ENCODE assay signal across 9 cellular contexts in the genomic region with DNA sequence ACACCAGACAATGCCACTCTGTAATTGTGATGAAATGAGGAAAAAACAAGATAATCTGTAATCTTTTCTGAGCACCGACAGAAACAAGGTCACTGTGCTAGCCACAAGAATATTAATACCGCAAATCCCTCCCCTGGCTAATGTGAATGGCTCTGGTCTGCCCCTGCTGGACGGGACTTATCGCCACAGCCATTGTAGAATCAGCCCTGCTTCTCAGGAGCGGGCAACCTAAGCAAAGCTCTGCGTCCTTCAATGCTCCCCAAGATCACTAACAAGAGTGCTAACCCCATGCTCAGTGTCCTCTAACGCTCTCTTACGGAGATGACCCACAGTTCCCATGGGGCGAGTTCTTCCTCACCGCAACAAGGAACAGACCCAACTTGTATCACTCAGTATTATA. TPM values are rescaled to one million over a fixed set of nuclear protein-coding genes. Genes with fewer than 3 reads are reported as not detected.
A peak's percentile ranks its signal among the peaks of the same experiment; 100 is the strongest.
DNase-seq lines count a peak whose midpoint lies in the region; ATAC-seq, FAIRE-seq and TF ChIP-seq lines count a peak whose summit lies in the region.
"Had no signal": no experiment of that assay in that cellular context is flagged by ENCODE, and none has a peak within 500 bp of the region (broad histone marks: within the 10 kb centered on the region; RNA-seq: fewer than 3 reads in every experiment).

No MANE protein-coding gene starts in this region.

- no peak for TF ChIP-seq EP300 in SK-N-SH (IDR thresholded peaks at IDR 0.05; ENCODE audit: borderline replicate concordance in 1 of 2, low read depth in 1 of 2, low read length in 1 of 2)

- TF ChIP-seq POLR2A in GM12891 (IDR thresholded peaks at IDR 0.05; ENCODE audit: low read depth, low read length): no peak

- WGBS in SK-N-SH (ENCODE audit: low lambda C conversion rate): 41% methylated on average over 10 of the region's 10 CpGs

- FAIRE-seq in GM12891 (lab: Jason Lieb, UNC): no peak

- H3K9me2 ChIP-seq in SK-N-SH: no peaks in the 10 kb centered on the region

- peaks cover 23% of the 10 kb centered on the region for H3K27me3 ChIP-seq in BE2C
- peaks cover 25% of the 10 kb centered on the region for H3K27me3 ChIP-seq in SK-N-SH (ENCODE audit: insufficient read depth)

- no peak overlapping the region for H3K27ac ChIP-seq in SK-N-SH (ENCODE audit: low read depth in 2 of 2, low read length in 1 of 2)

- CTCF ChIA-PET in SK-N-SH (lab: Yijun Ruan, JAX): interaction anchor here (1.2 kb wide), 1 partner anchor 12 kb away, joined by 3 read pairs; no protein-coding TSS in a partner anchor

- H3K79me2 ChIP-seq in SK-N-SH (ENCODE audit: insufficient read depth): no peaks in the 10 kb centered on the region

- H2AFZ ChIP-seq in SK-N-SH (ENCODE audit: low read depth): no peak overlapping the region

- TF ChIP-seq CTCF in BE2C (IDR thresholded peaks at IDR 0.05; ENCODE audit: low read depth, low read length) (peak; percentile 62), SK-N-SH (IDR thresholded peaks at IDR 0.05) (peak; percentile 31; the same call in 1 of the 2 replicates)

- H3K36me3 ChIP-seq in BE2C: no peaks in the 10 kb centered on the region
- no peaks in the 10 kb centered on the region for H3K36me3 ChIP-seq in SK-N-SH (replicated peaks in 1 of 2; ENCODE audit: control insufficient read depth in 1 of 2, insufficient read depth in 2 of 2, low read length in 1 of 2)

- H3K4me2 ChIP-seq in SK-N-SH: no peak overlapping the region

- no peaks in the 10 kb centered on the region for H3K4me1 ChIP-seq in BE2C
- no peaks in the 10 kb centered on the region for H3K4me1 ChIP-seq in SK-N-SH (ENCODE audit: control insufficient read depth in 1 of 2, insufficient read depth in 2 of 2, low read depth in 1 of 2, low read length in 1 of 2)

- no peak for ATAC-seq in GM18520 (IDR thresholded peaks at IDR 0.05; ENCODE audit: unreplicated experiment)
- ATAC-seq: activated CD4-positive, CD25-positive, alpha-beta regulatory T cell treated with anti-CD3 and anti-CD28 coated beads, Interleukin-2, amount 50 U/mL, for 24 hours had no signal

- no peaks in the 10 kb centered on the region for H3K9me3 ChIP-seq in BE2C
- H3K9me3 ChIP-seq in SK-N-SH: no peaks in the 10 kb centered on the region

- POLR2A ChIA-PET in SK-N-SH (lab: Yijun Ruan, JAX): no interaction called here

- DNase-seq in BE2C: no peak
- DNase-seq in GM12891 (ENCODE audit: insufficient read length, low spot score): peak; percentile 26
- DNase-seq in SK-N-SH: no peak
- peak; percentile 42 for DNase-seq in iPS DF 19.7 (ENCODE audit: low read depth, low spot score)
- no peak for DNase-seq in NCI-H1694 (lab: John Stamatoyannopoulos, UW)
- DNase-seq in LoVo (ENCODE audit: low spot score): no peak
- DNase-seq in NCI-H2171 treated with DMSO at 0.1 percent for 48 hours (lab: John Stamatoyannopoulos, UW): no peak

- no peaks in the 10 kb centered on the region for H3F3A ChIP-seq in SK-N-SH (replicated peaks; ENCODE audit: insufficient read depth)

- H3K4me3 ChIP-seq in BE2C (ENCODE audit: low read depth, low read length): no peak overlapping the region
- no peak overlapping the region for H3K4me3 ChIP-seq in SK-N-SH (ENCODE audit: low read depth in 2 of 2, low read length in 1 of 2)

- no peak overlapping the region for H3K9ac ChIP-seq in SK-N-SH

- TF ChIP-seq RAD21 in SK-N-SH (IDR thresholded peaks at IDR 0.05; ENCODE audit: low read length): no peak

- no peaks in the 10 kb centered on the region for H4K20me1 ChIP-seq in SK-N-SH (ENCODE audit: insufficient read depth)

TF ChIP-seq in GM12891, 5 proteins besides CTCF, POLR2A, EP300 and RAD21:
- TF ChIP-seq POLR2AphosphoS5 (IDR thresholded peaks at IDR 0.05; ENCODE audit: low read depth, low read length) (no peak), SPI1 (IDR thresholded peaks at IDR 0.05; ENCODE audit: low read depth, low read length) (no peak), POU2F2 (IDR thresholded peaks at IDR 0.05; ENCODE audit: low read depth, low read length) (no peak), TAF1 (IDR thresholded peaks at IDR 0.05; ENCODE audit: low read depth, low read length) (no peak), PAX5 (IDR thresholded peaks at IDR 0.05; ENCODE audit: insufficient read depth, low read length, severe bottlenecking) (no peak)

TF ChIP-seq in SK-N-SH, 30 proteins besides CTCF, POLR2A, EP300 and RAD21:
- TF ChIP-seq JUND (IDR thresholded peaks at IDR 0.05) (no peak), CHD2 (IDR thresholded peaks at IDR 0.05; ENCODE audit: low read length, partially characterized antibody) (no peak), GATA2 (CRISPR knock-in tag; IDR thresholded peaks at IDR 0.05) (no peak), MXI1 (IDR thresholded peaks at IDR 0.05; ENCODE audit: low read depth, low read length) (no peak), RFX5 (IDR thresholded peaks at IDR 0.05; ENCODE audit: low read length) (no peak), USF2 (IDR thresholded peaks at IDR 0.05; ENCODE audit: borderline replicate concordance, low read depth, low read length) (no peak), SMC3 (IDR thresholded peaks at IDR 0.05; ENCODE audit: low read depth, low read length) (no peak), PBX3 (IDR thresholded peaks at IDR 0.05) (no peak), SIN3A (IDR thresholded peaks at IDR 0.05; ENCODE audit: borderline replicate concordance, low read depth, low read length) (no peak), RXRA (IDR thresholded peaks at IDR 0.05; ENCODE audit: borderline replicate concordance, low read depth) (no peak), TEAD4 (IDR thresholded peaks at IDR 0.05; ENCODE audit: borderline replicate concordance, insufficient read depth) (no peak)
- TF ChIP-seq, protein P1, sequence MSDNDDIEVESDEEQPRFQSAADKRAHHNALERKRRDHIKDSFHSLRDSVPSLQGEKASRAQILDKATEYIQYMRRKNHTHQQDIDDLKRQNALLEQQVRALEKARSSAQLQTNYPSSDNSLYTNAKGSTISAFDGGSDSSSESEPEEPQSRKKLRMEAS (IDR thresholded peaks at IDR 0.05; ENCODE audit: low read depth): no peak
TF ChIP-seq in SK-N-SH: peak in this region for 0.

RNA-seq across cellular contexts. Expression of gene OR2V1, which starts 42.7 kb away (rescaled TPM):
- not detected for polyA plus RNA-seq in BE2C (2012; ENCODE audit: insufficient read depth, insufficient read length, low read depth)
- 0.17 TPM for polyA plus RNA-seq in GM12891 (2012; ENCODE audit: low read depth, missing spikeins)
- polyA plus RNA-seq in SK-N-SH (2012; rRNA removed): not detected in 2 replicates
- polyA plus RNA-seq in SK-N-SH (2012; cell fraction: cytosol; rRNA removed): not detected in 2 replicates
- polyA plus RNA-seq in SK-N-SH (2012; cell fraction: nucleus; rRNA removed): not detected in 2 replicates

RNA-seq across cellular contexts. Expression of gene BTNL9, which starts 48.2 kb away (rescaled TPM):
- polyA plus RNA-seq in BE2C (2012; ENCODE audit: insufficient read depth, insufficient read length, low read depth): not detected
- 9.7 TPM for polyA plus RNA-seq in GM12891 (2012; ENCODE audit: low read depth, missing spikeins)
- not detected in 2 replicates for polyA plus RNA-seq in SK-N-SH (2012; rRNA removed)
- polyA plus RNA-seq in SK-N-SH (2012; cell fraction: cytosol; rRNA removed): not detected in 2 replicates
- not detected in 2 replicates for polyA plus RNA-seq in SK-N-SH (2012; cell fraction: nucleus; rRNA removed)

RNA-seq across cellular contexts. Expression of gene OR2V2, which starts 59.1 kb away (rescaled TPM):
- polyA plus RNA-seq in BE2C (2012; ENCODE audit: insufficient read depth, insufficient read length, low read depth): not detected
- 0.06 TPM for polyA plus RNA-seq in GM12891 (2012; ENCODE audit: low read depth, missing spikeins)
- not detected in 2 replicates for polyA plus RNA-seq in SK-N-SH (2012; rRNA removed)
- not detected in 2 replicates for polyA plus RNA-seq in SK-N-SH (2012; cell fraction: cytosol; rRNA removed)
- polyA plus RNA-seq in SK-N-SH (2012; cell fraction: nucleus; rRNA removed): not detected in 2 replicates

Comparison
In these comparisons a context has a peak if more than half of its experiments do, and no peak if none do; other contexts are left out.
1. DNase-seq: peak in GM12891 (single experiment) and iPS DF 19.7 (single experiment); none in BE2C (single experiment), SK-N-SH (single experiment), NCI-H1694 (single experiment), LoVo (single experiment) and NCI-H2171 treated with DMSO at 0.1 percent for 48 hours (single experiment).